ENCODE assay signal across 1 cellular context in genomic region chr6:35165630-35166071, GRCh38.
TF ChIP-seq lines count a peak whose summit lies in the region.

No MANE protein-coding gene starts in this region.

TF ChIP-seq in SK-N-SH, 30 proteins besides CTCF, POLR2A, EP300 and RAD21 (continued from another document):
- TF ChIP-seq MXI1 (IDR thresholded peaks at IDR 0.05; ENCODE audit: low read depth, low read length) = no peak
- no peak for TF ChIP-seq GABPA (IDR thresholded peaks at IDR 0.05; ENCODE audit: low read depth)
- no peak for TF ChIP-seq SMC3 (IDR thresholded peaks at IDR 0.05; ENCODE audit: low read depth, low read length)
- no peak for TF ChIP-seq POLR2AphosphoS5 (IDR thresholded peaks at IDR 0.05; ENCODE audit: low read depth, low read length)
- no peak for TF ChIP-seq RXRA (IDR thresholded peaks at IDR 0.05; ENCODE audit: borderline replicate concordance, low read depth)
- no peak for TF ChIP-seq USF1 (IDR thresholded peaks at IDR 0.05; ENCODE audit: borderline replicate concordance, low read depth)
- no peak for TF ChIP-seq JUND (IDR thresholded peaks at IDR 0.05)
- no peak for TF ChIP-seq RCOR1 (IDR thresholded peaks at IDR 0.05; ENCODE audit: low read length)
- no peak for TF ChIP-seq TCF12 (IDR thresholded peaks at IDR 0.05)
- no peak for TF ChIP-seq NFIC (IDR thresholded peaks at IDR 0.05; ENCODE audit: borderline replicate concordance)
- no peak for TF ChIP-seq RFX5 (IDR thresholded peaks at IDR 0.05; ENCODE audit: low read length)
- no peak for TF ChIP-seq REST (IDR thresholded peaks at IDR 0.05; ENCODE audit: low read depth, low read length)
- TF ChIP-seq MEF2A (IDR thresholded peaks at IDR 0.05; ENCODE audit: borderline replicate concordance, low read depth) = no peak
- TF ChIP-seq CHD2 (IDR thresholded peaks at IDR 0.05; ENCODE audit: low read length, partially characterized antibody) = no peak
